33 cellular contexts compared by ENCODE assay signal in the genomic region with DNA sequence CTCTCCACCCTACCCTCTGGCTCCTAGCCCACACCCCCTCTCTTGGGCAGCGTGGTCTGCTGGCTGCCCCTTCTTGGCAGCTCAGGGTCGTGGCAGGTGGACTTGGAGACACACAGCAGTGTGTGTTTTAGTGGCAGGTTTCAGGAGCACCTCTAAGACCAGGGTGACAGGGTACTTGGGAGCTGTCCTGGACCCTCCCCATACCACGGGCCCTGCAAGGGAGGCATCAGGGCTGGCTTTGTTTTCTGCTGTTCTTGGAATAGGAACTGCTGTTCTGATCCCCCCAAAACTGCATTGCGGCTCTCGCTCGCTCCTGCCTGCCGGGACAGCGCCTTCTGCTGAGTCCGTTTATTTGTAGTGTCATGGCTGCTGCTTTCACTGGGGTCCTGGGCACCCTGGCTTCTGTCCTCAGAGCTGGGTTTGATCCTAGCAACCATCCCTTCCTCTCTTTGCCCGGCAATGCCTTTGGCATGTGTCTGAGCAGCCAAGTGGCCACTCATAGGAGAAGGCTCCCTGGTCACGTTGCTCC. TPM values are rescaled to one million over a fixed set of nuclear protein-coding genes. Genes with fewer than 3 reads are reported as not detected.
"Had no signal": no experiment of that assay in that cellular context is flagged by ENCODE, and none has a peak within 500 bp of the region (broad histone marks: within the 10 kb centered on the region; RNA-seq: fewer than 3 reads in every experiment).

No MANE protein-coding gene starts in this region.

- ATAC-seq: activated CD8-positive, alpha-beta memory T cell treated with anti-CD3 and anti-CD28 coated beads, Interleukin-2, amount 10 ng/mL, durations not matched to agents 7 days and 5 days; activated CD8-positive, alpha-beta T cell treated with anti-CD3 and anti-CD28 coated beads, Interleukin-2, amount 10 ng/mL, durations not matched to agents 7 days and 5 days; activated naive CD8-positive, alpha-beta T cell treated with anti-CD3 and anti-CD28 coated beads, Interleukin-2, amount 50 U/mL, for 24 hours; body of pancreas; effector memory CD8-positive, alpha-beta T cell; foreskin keratinocyte; gastrocnemius medialis had no signal

- H3K36me3 ChIP-seq: adrenal gland, gastrocnemius medialis had no signal

- H3K4me3 ChIP-seq: adrenal gland, body of pancreas, esophagus muscularis mucosa, gastrocnemius medialis had no signal

- H3K4me1 ChIP-seq: body of pancreas, foreskin keratinocyte, gastrocnemius medialis had no signal

- DNase-seq: activated CD4-positive, alpha-beta memory T cell treated with anti-CD3 and anti-CD28 coated beads for 36 hours; activated CD4-positive, alpha-beta T cell treated with anti-CD3 and anti-CD28 coated beads for 36 hours; activated CD4-positive, alpha-beta T cell treated with anti-CD3 and anti-CD28 coated beads, Interleukin-2, amount 10 ng/mL, durations not matched to agents 24 days and 14 days; activated CD4-positive, CD25-positive, alpha-beta regulatory T cell; activated CD4-positive, CD25-positive, alpha-beta regulatory T cell treated with anti-CD3 and anti-CD28 coated beads, Interleukin-2, amount 50 U/mL, for 72 hours; activated CD8-positive, alpha-beta memory T cell treated with anti-CD3 and anti-CD28 coated beads, Interleukin-2, amount 10 ng/mL, durations not matched to agents 7 days and 5 days; activated CD8-positive, alpha-beta memory T cell treated with anti-CD3 and anti-CD28 coated beads, Interleukin-2, amount 50 U/mL, for 4 hours; activated CD8-positive, alpha-beta T cell treated with anti-CD3 and anti-CD28 coated beads, Interleukin-2, amount 10 ng/mL, durations not matched to agents 7 days and 5 days; activated effector memory CD4-positive, alpha-beta T cell treated with anti-CD3 and anti-CD28 coated beads, Interleukin-2, amount 50 U/mL, for 16 hours; activated naive CD4-positive, alpha-beta T cell treated with anti-CD3 and anti-CD28 coated beads for 36 hours; activated naive CD8-positive, alpha-beta T cell treated with anti-CD3 and anti-CD28 coated beads for 36 hours; activated naive CD8-positive, alpha-beta T cell treated with anti-CD3 and anti-CD28 coated beads, Interleukin-2, amount 50 U/mL, for 24 hours; activated T-cell treated with anti-CD3 and anti-CD28 coated beads, Interleukin-2, amount 50 U/mL, for 1 hour; activated T-cell treated with anti-CD3 and anti-CD28 coated beads, Interleukin-2, amount 50 U/mL, for 48 hours; adrenal gland; amygdala; aorta; body of pancreas; caudate nucleus; cortex of kidney; dermis blood vessel endothelial cell; effector CD4-positive, alpha-beta T cell; effector memory CD8-positive, alpha-beta T cell; erythroblast; foreskin keratinocyte; gastrocnemius medialis; glutamatergic neuron; T-helper 2 cell had no signal

- H3K27me3 ChIP-seq: body of pancreas, gastrocnemius medialis had no signal

- H3K9me3 ChIP-seq: adrenal gland, body of pancreas, esophagus muscularis mucosa, gastrocnemius medialis had no signal

- H3K27ac ChIP-seq: adrenal gland, body of pancreas, esophagus muscularis mucosa, foreskin keratinocyte, gastrocnemius medialis had no signal

RNA-seq across cellular contexts. Expression of a gene that starts 12.2 kb away (rescaled TPM):
- total RNA-seq: activated CD4-positive, alpha-beta memory T cell treated with anti-CD3 and anti-CD28 coated beads for 36 hours; activated CD4-positive, alpha-beta T cell treated with anti-CD3 and anti-CD28 coated beads for 36 hours; activated CD4-positive, alpha-beta T cell treated with anti-CD3 and anti-CD28 coated beads, Interleukin-2, amount 10 ng/mL, durations not matched to agents 24 days and 14 days; activated CD8-positive, alpha-beta memory T cell treated with anti-CD3 and anti-CD28 coated beads for 36 hours; activated CD8-positive, alpha-beta memory T cell treated with anti-CD3 and anti-CD28 coated beads, Interleukin-2, amount 10 ng/mL, durations not matched to agents 7 days and 5 days; activated CD8-positive, alpha-beta T cell treated with anti-CD3 and anti-CD28 coated beads, Interleukin-2, amount 10 ng/mL, durations not matched to agents 7 days and 5 days; activated naive CD4-positive, alpha-beta T cell treated with anti-CD3 and anti-CD28 coated beads for 36 hours; activated naive CD8-positive, alpha-beta T cell treated with anti-CD3 and anti-CD28 coated beads for 36 hours; activated T-helper 1 cell treated with anti-CD3 and anti-CD28 coated beads, Interleukin-12 subunit alpha, Interleukin-12 subunit beta, Interleukin-2, Interleukin-4 antibody, amounts not matched to agents 30 ng/mL and 10 ng/mL and 1 ng/mL, durations not matched to agents 14 hours and 24 hours and 36 hours; activated T-helper 2 cell treated with anti-CD3 and anti-CD28 coated beads, Interferon-gamma antibody, Interleukin-2, Interleukin-4, amounts not matched to agents 10 μg/mL and 5 μg/mL and 100 μg/mL, durations not matched to agents 14 hours and 24 hours and 36 hours; dermis blood vessel endothelial cell; foreskin keratinocyte; T-helper 1 cell treated with Interleukin-12 subunit alpha and Interleukin-12 subunit beta and Interleukin-4 antibody, amounts not matched to agents 30 ng/mL and 1 ng/mL, for 36 hours had no signal
- polyA plus RNA-seq: foreskin keratinocyte had no signal
